2 cellular contexts compared by ENCODE assay signal in the genomic region with DNA sequence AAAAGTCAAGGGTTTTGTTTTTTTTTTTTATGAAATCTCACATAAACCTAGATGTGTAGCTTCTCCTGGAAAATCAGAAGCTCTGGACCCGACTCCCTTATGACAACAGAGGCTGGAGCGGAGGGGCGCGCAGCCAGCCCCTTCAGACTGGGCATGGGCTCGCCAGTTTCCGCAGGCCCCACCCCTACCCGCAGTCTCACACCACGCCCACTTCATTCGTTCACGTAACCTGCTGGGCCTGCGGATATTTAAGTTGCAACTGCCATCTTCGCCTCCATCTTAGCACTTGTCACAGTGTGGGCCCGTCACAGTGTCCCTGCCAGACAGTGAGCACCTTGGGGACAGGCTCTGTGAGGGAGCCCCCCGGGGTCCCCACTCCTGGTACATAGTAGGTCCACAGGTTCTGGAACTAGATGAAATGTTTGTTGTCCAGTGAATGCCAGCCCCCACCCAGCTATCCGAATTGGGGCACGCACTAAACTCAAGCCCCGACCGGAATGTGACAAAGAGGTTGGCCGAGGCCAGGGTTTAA.
A peak's percentile ranks its signal among the peaks of the same experiment; 100 is the strongest.
TF ChIP-seq lines count a peak whose summit lies in the region.

No MANE protein-coding gene starts in this region.

TF ChIP-seq in A549, 52 proteins besides CTCF, POLR2A, EP300 and RAD21:
- no peak for TF ChIP-seq EHMT2 (IDR thresholded peaks at IDR 0.05; ENCODE audit: low read depth)

TF ChIP-seq in HepG2, 621 proteins besides CTCF, POLR2A, EP300 and RAD21 (continues in another document):
- TF ChIP-seq ZNF44 (CRISPR knock-in tag; IDR thresholded peaks at IDR 0.05) (peak; percentile 42; the same call in 1 of the 2 replicates), SUZ12 (IDR thresholded peaks at IDR 0.05; ENCODE audit: low read depth, low read length) (no peak), BRCA1 (CRISPR knock-in tag; IDR thresholded peaks at IDR 0.05) (peak; percentile 24; the same call in 1 of the 2 replicates), REXO4 (CRISPR knock-in tag; IDR thresholded peaks at IDR 0.05; ENCODE audit: borderline replicate concordance) (no peak), TAF1 (CRISPR knock-in tag; IDR thresholded peaks at IDR 0.05) (no peak), JDP2 (CRISPR knock-in tag; IDR thresholded peaks at IDR 0.05; ENCODE audit: borderline replicate concordance) (no peak), ZNF496 (CRISPR knock-in tag; IDR thresholded peaks at IDR 0.05; ENCODE audit: insufficient replicate concordance) (no peak), PAWR (CRISPR knock-in tag; IDR thresholded peaks at IDR 0.05; ENCODE audit: borderline replicate concordance) (no peak), ZNF451 (CRISPR knock-in tag; IDR thresholded peaks at IDR 0.05) (no peak), SP1 (IDR thresholded peaks at IDR 0.05) (no peak), SP1 (CRISPR knock-in tag; IDR thresholded peaks at IDR 0.05) (no peak), HNF4G (IDR thresholded peaks at IDR 0.05; ENCODE audit: borderline replicate concordance, low read depth, low read length) (no peak), HNF4G (CRISPR knock-in tag; IDR thresholded peaks at IDR 0.05; ENCODE audit: borderline replicate concordance, low read depth) (no peak), PTBP1 (IDR thresholded peaks at IDR 0.05; ENCODE audit: low read depth, low read length, poor library complexity, severe bottlenecking) (peak; percentile 1), YEATS4 (CRISPR knock-in tag; IDR thresholded peaks at IDR 0.05; ENCODE audit: borderline replicate concordance) (no peak), ZIK1 (CRISPR knock-in tag; IDR thresholded peaks at IDR 0.05; ENCODE audit: borderline replicate concordance, low read depth) (no peak), MZF1 (CRISPR knock-in tag; IDR thresholded peaks at IDR 0.05; ENCODE audit: borderline replicate concordance) (0 out of 2 replicates have a peak, but pooled peaks have one; percentile 44), ZNF891 (CRISPR knock-in tag; IDR thresholded peaks at IDR 0.05) (no peak), ARID2 (CRISPR knock-in tag; IDR thresholded peaks at IDR 0.05; ENCODE audit: borderline replicate concordance) (peak; percentile 32; the same call in 1 of the 2 replicates), NR1H2 (CRISPR knock-in tag; IDR thresholded peaks at IDR 0.05; ENCODE audit: borderline replicate concordance, low read depth) (no peak)
- TF ChIP-seq, protein P1, sequence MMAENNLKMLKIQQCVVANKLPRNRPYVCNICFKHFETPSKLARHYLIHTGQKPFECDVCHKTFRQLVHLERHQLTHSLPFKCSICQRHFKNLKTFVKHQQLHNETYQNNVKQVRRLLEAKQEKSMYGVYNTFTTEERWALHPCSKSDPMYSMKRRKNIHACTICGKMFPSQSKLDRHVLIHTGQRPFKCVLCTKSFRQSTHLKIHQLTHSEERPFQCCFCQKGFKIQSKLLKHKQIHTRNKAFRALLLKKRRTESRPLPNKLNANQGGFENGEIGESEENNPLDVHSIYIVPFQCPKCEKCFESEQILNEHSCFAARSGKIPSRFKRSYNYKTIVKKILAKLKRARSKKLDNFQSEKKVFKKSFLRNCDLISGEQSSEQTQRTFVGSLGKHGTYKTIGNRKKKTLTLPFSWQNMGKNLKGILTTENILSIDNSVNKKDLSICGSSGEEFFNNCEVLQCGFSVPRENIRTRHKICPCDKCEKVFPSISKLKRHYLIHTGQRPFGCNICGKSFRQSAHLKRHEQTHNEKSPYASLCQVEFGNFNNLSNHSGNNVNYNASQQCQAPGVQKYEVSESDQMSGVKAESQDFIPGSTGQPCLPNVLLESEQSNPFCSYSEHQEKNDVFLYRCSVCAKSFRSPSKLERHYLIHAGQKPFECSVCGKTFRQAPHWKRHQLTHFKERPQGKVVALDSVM (CRISPR knock-in tag; IDR thresholded peaks at IDR 0.05) = no peak; the same call in 1 of the 2 replicates
- TF ChIP-seq, protein P2, sequence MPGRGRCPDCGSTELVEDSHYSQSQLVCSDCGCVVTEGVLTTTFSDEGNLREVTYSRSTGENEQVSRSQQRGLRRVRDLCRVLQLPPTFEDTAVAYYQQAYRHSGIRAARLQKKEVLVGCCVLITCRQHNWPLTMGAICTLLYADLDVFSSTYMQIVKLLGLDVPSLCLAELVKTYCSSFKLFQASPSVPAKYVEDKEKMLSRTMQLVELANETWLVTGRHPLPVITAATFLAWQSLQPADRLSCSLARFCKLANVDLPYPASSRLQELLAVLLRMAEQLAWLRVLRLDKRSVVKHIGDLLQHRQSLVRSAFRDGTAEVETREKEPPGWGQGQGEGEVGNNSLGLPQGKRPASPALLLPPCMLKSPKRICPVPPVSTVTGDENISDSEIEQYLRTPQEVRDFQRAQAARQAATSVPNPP (CRISPR knock-in tag; IDR thresholded peaks at IDR 0.05) = no peak
- TF ChIP-seq, protein P3, sequence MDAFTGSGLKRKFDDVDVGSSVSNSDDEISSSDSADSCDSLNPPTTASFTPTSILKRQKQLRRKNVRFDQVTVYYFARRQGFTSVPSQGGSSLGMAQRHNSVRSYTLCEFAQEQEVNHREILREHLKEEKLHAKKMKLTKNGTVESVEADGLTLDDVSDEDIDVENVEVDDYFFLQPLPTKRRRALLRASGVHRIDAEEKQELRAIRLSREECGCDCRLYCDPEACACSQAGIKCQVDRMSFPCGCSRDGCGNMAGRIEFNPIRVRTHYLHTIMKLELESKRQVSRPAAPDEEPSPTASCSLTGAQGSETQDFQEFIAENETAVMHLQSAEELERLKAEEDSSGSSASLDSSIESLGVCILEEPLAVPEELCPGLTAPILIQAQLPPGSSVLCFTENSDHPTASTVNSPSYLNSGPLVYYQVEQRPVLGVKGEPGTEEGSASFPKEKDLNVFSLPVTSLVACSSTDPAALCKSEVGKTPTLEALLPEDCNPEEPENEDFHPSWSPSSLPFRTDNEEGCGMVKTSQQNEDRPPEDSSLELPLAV (CRISPR knock-in tag; conservative IDR thresholded peaks at IDR 0.05; ENCODE audit: low read depth) = no peak
- TF ChIP-seq, protein P4, sequence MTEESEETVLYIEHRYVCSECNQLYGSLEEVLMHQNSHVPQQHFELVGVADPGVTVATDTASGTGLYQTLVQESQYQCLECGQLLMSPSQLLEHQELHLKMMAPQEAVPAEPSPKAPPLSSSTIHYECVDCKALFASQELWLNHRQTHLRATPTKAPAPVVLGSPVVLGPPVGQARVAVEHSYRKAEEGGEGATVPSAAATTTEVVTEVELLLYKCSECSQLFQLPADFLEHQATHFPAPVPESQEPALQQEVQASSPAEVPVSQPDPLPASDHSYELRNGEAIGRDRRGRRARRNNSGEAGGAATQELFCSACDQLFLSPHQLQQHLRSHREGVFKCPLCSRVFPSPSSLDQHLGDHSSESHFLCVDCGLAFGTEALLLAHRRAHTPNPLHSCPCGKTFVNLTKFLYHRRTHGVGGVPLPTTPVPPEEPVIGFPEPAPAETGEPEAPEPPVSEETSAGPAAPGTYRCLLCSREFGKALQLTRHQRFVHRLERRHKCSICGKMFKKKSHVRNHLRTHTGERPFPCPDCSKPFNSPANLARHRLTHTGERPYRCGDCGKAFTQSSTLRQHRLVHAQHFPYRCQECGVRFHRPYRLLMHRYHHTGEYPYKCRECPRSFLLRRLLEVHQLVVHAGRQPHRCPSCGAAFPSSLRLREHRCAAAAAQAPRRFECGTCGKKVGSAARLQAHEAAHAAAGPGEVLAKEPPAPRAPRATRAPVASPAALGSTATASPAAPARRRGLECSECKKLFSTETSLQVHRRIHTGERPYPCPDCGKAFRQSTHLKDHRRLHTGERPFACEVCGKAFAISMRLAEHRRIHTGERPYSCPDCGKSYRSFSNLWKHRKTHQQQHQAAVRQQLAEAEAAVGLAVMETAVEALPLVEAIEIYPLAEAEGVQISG (CRISPR knock-in tag; IDR thresholded peaks at IDR 0.05) = no peak
- TF ChIP-seq, protein P5, sequence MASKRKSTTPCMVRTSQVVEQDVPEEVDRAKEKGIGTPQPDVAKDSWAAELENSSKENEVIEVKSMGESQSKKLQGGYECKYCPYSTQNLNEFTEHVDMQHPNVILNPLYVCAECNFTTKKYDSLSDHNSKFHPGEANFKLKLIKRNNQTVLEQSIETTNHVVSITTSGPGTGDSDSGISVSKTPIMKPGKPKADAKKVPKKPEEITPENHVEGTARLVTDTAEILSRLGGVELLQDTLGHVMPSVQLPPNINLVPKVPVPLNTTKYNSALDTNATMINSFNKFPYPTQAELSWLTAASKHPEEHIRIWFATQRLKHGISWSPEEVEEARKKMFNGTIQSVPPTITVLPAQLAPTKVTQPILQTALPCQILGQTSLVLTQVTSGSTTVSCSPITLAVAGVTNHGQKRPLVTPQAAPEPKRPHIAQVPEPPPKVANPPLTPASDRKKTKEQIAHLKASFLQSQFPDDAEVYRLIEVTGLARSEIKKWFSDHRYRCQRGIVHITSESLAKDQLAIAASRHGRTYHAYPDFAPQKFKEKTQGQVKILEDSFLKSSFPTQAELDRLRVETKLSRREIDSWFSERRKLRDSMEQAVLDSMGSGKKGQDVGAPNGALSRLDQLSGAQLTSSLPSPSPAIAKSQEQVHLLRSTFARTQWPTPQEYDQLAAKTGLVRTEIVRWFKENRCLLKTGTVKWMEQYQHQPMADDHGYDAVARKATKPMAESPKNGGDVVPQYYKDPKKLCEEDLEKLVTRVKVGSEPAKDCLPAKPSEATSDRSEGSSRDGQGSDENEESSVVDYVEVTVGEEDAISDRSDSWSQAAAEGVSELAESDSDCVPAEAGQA (IDR thresholded peaks at IDR 0.05; ENCODE audit: low read depth) = 0 out of 2 replicates have a peak, but pooled peaks have one; percentile 1
- TF ChIP-seq, protein P5 (CRISPR knock-in tag; IDR thresholded peaks at IDR 0.05; ENCODE audit: borderline replicate concordance) = no peak
- TF ChIP-seq, protein P6, sequence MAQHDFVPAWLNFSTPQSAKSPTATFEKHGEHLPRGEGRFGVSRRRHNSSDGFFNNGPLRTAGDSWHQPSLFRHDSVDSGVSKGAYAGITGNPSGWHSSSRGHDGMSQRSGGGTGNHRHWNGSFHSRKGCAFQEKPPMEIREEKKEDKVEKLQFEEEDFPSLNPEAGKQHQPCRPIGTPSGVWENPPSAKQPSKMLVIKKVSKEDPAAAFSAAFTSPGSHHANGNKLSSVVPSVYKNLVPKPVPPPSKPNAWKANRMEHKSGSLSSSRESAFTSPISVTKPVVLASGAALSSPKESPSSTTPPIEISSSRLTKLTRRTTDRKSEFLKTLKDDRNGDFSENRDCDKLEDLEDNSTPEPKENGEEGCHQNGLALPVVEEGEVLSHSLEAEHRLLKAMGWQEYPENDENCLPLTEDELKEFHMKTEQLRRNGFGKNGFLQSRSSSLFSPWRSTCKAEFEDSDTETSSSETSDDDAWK (CRISPR knock-in tag; IDR thresholded peaks at IDR 0.05) = no peak
- TF ChIP-seq, protein P7, sequence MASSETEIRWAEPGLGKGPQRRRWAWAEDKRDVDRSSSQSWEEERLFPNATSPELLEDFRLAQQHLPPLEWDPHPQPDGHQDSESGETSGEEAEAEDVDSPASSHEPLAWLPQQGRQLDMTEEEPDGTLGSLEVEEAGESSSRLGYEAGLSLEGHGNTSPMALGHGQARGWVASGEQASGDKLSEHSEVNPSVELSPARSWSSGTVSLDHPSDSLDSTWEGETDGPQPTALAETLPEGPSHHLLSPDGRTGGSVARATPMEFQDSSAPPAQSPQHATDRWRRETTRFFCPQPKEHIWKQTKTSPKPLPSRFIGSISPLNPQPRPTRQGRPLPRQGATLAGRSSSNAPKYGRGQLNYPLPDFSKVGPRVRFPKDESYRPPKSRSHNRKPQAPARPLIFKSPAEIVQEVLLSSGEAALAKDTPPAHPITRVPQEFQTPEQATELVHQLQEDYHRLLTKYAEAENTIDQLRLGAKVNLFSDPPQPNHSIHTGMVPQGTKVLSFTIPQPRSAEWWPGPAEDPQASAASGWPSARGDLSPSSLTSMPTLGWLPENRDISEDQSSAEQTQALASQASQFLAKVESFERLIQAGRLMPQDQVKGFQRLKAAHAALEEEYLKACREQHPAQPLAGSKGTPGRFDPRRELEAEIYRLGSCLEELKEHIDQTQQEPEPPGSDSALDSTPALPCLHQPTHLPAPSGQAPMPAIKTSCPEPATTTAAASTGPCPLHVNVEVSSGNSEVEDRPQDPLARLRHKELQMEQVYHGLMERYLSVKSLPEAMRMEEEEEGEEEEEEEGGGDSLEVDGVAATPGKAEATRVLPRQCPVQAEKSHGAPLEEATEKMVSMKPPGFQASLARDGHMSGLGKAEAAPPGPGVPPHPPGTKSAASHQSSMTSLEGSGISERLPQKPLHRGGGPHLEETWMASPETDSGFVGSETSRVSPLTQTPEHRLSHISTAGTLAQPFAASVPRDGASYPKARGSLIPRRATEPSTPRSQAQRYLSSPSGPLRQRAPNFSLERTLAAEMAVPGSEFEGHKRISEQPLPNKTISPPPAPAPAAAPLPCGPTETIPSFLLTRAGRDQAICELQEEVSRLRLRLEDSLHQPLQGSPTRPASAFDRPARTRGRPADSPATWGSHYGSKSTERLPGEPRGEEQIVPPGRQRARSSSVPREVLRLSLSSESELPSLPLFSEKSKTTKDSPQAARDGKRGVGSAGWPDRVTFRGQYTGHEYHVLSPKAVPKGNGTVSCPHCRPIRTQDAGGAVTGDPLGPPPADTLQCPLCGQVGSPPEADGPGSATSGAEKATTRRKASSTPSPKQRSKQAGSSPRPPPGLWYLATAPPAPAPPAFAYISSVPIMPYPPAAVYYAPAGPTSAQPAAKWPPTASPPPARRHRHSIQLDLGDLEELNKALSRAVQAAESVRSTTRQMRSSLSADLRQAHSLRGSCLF (CRISPR knock-in tag; IDR thresholded peaks at IDR 0.05; ENCODE audit: borderline replicate concordance) = peak; percentile 79; the same call in 1 of the 2 replicates
- TF ChIP-seq, protein P8, sequence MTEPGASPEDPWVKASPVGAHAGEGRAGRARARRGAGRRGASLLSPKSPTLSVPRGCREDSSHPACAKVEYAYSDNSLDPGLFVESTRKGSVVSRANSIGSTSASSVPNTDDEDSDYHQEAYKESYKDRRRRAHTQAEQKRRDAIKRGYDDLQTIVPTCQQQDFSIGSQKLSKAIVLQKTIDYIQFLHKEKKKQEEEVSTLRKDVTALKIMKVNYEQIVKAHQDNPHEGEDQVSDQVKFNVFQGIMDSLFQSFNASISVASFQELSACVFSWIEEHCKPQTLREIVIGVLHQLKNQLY (CRISPR knock-in tag; IDR thresholded peaks at IDR 0.05) = no peak
- TF ChIP-seq, protein P9, sequence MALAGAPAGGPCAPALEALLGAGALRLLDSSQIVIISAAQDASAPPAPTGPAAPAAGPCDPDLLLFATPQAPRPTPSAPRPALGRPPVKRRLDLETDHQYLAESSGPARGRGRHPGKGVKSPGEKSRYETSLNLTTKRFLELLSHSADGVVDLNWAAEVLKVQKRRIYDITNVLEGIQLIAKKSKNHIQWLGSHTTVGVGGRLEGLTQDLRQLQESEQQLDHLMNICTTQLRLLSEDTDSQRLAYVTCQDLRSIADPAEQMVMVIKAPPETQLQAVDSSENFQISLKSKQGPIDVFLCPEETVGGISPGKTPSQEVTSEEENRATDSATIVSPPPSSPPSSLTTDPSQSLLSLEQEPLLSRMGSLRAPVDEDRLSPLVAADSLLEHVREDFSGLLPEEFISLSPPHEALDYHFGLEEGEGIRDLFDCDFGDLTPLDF (CRISPR knock-in tag; IDR thresholded peaks at IDR 0.05) = no peak
